ENCODE assay signal across 21 cellular contexts in genomic region chr1:117501275-117501674, GRCh38.
DNase-seq lines count a peak whose midpoint lies in the region; ATAC-seq and TF ChIP-seq lines count a peak whose summit lies in the region.
"Had no signal": no experiment of that assay in that cellular context is flagged by ENCODE, and none has a peak within 500 bp of the region (broad histone marks: within the 10 kb centered on the region; RNA-seq: fewer than 3 reads in every experiment).

No MANE protein-coding gene starts in this region.

- H3K4me3 ChIP-seq in AG04449 (ENCODE audit: low read depth, low read length) (no peak overlapping the region), cardiac fibroblast (replicated peaks in 1 of 2; ENCODE audit: low read depth in 2 of 2, low read length in 2 of 2) (no peak overlapping the region)
- H3K4me3 ChIP-seq: heart left ventricle, lung, pancreas, skin epidermis, suprapubic skin had no signal

- TF ChIP-seq CTCF in AG04449 (IDR thresholded peaks at IDR 0.05; ENCODE audit: insufficient read depth, low read length, missing control alignments), result no peak
- TF ChIP-seq CTCF in cardiac fibroblast (IDR thresholded peaks at IDR 0.05; ENCODE audit: low read depth, low read length), result no peak

- POLR2A ChIA-PET in AG04449 (lab: Yijun Ruan, JAX), result no interaction called here

- no peak for ATAC-seq in HG03196 (IDR thresholded peaks at IDR 0.05; ENCODE audit: unreplicated experiment)
- ATAC-seq: heart left ventricle, pancreas had no signal

- peak; percentile 41 for DNase-seq in AG04449 (ENCODE audit: low read depth, low spot score)
- peak; percentile 60 for DNase-seq in LHCN-M2 (ENCODE audit: low read depth)
- peak; percentile 26 to 67 for DNase-seq in cardiac fibroblast (ENCODE audit: low read depth in 2 of 2)
- peak; percentile 4 for DNase-seq in hepatic stellate cell (ENCODE audit: low spot score)
- DNase-seq in NCI-H146 (lab: John Stamatoyannopoulos, UW), result no peak
- no peak for DNase-seq in NCI-H1092 treated with DMSO at 0.1 percent for 48 hours (lab: John Stamatoyannopoulos, UW)
- no peak for DNase-seq in stimulated activated CD4-positive, alpha-beta T cell treated with anti-CD3 and anti-CD28 coated beads, Interleukin-4, amount 100 ng/mL, for 1 hour
- DNase-seq: 8988T; activated CD4-positive, alpha-beta T cell treated with anti-CD3 and anti-CD28 coated beads, Interleukin-2, amount 10 ng/mL, durations not matched to agents 24 days and 14 days; activated naive CD4-positive, alpha-beta T cell; aorta; cortex of kidney; DMS153; heart left ventricle; NCI-H187 treated with DMSO at 0.1 percent for 48 hours; pancreas; stimulated activated CD8-positive, alpha-beta memory T cell treated with anti-CD3 and anti-CD28 coated beads, Interleukin-4, amount 100 ng/mL, for 48 hours had no signal

- CTCF ChIA-PET in AG04449 (lab: Yijun Ruan, JAX), result interaction anchor here (0.9 to 1.1 kb wide), 3 partner anchors 10 to 394 kb away, joined by 3 to 6 read pairs (median 3); no protein-coding TSS in a partner anchor

Comparison
In these comparisons a context has a peak if more than half of its experiments do, and no peak if none do; other contexts are left out.
1. DNase-seq: peak in AG04449 (single experiment), LHCN-M2 (single experiment), cardiac fibroblast (2 of 2) and hepatic stellate cell (single experiment); none in NCI-H146 (single experiment), NCI-H1092 treated with DMSO at 0.1 percent for 48 hours (single experiment) and stimulated activated CD4-positive, alpha-beta T cell treated with anti-CD3 and anti-CD28 coated beads, Interleukin-4, amount 100 ng/mL, for 1 hour (single experiment).